Comparison of ENCODE assay signal across 13 cellular contexts in the genomic region with DNA sequence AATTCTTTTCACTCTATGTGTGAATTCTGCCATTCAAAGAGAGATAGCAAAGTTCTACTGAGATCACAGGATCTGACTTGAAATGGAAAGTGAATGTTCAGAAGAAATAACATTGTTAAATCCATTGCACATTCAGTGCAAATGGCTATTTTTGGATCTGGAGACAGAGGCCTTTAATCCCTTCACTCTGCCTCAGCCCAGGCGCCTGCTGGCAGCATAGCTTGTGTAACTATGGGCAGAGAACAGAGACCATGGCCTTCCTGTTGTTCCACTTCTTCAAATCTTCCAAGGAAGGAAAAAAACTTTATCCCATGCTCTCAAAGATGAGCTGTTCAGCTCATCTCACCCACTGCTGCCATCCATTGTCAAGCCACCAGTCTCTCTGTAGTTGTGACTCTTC.
DNase-seq lines count a peak whose midpoint lies in the region; ATAC-seq and TF ChIP-seq lines count a peak whose summit lies in the region.
"Had no signal": no experiment of that assay in that cellular context is flagged by ENCODE, and none has a peak within 500 bp of the region (broad histone marks: within the 10 kb centered on the region; RNA-seq: fewer than 3 reads in every experiment).

No MANE protein-coding gene starts in this region.

- intact Hi-C loops in Right ventricle myocardium superior (cut with DNase I) (loop anchor here (10.0 kb wide), 1 partner anchor 113 kb away; no protein-coding TSS in a partner anchor), cardiac septum (cut with DNase I) (loop anchor here (10.0 kb wide), 1 partner anchor 113 kb away; no protein-coding TSS in a partner anchor), Calu3 (cut with micrococcal nuclease; ENCODE audit: unreplicated experiment) (no loop called here)

- TF ChIP-seq CTCF in gastroesophageal sphincter (IDR thresholded peaks at IDR 0.05): peak in 1 of 4 experiments; percentile 16
- TF ChIP-seq CTCF in Calu3 (IDR thresholded peaks at IDR 0.05; ENCODE audit: unreplicated experiment): no peak

- no peaks in the 10 kb centered on the region for H3K36me3 Mint-ChIP-seq in Calu3 (ENCODE audit: insufficient read depth, unreplicated experiment)

- H3K27ac ChIP-seq in gastroesophageal sphincter: peak overlapping the region; percentile 68 to 81 (median 76)

- no peaks in the 10 kb centered on the region for H3K27me3 Mint-ChIP-seq in Calu3 (ENCODE audit: unreplicated experiment)

- TF ChIP-seq POLR2A in gastroesophageal sphincter (IDR thresholded peaks at IDR 0.05): no peak

- 30 to 44% methylated on average over 1 of the region's 1 CpG for WGBS in gastroesophageal sphincter (ENCODE audit: low coverage in 1 of 2), 2 donors

- H3K27me3 ChIP-seq in gastroesophageal sphincter: no peaks in the 10 kb centered on the region

- ATAC-seq in Right ventricle myocardium superior (ENCODE audit: poor library complexity): peak; percentile 48
- ATAC-seq in gastroesophageal sphincter: peak; percentile 70
- ATAC-seq: GM12878 had no signal

- no peak for TF ChIP-seq EP300 in gastroesophageal sphincter (IDR thresholded peaks at IDR 0.05)

- no TSS peak for BruUV-seq in Calu3 (replicated peaks; lab: Mats Ljungman, UMichigan)

- CTCF ChIA-PET in Calu3 (lab: Charles Lee): no interaction called here

- DNase-seq in Right ventricle myocardium superior: peak; percentile 40
- DNase-seq in cardiac septum (ENCODE audit: low spot score): no peak
- DNase-seq in myocyte (ENCODE audit: low read depth): peak; percentile 48
- no peak for DNase-seq in stimulated activated naive CD4-positive, alpha-beta T cell treated with Interleukin-2 at 50 U/mL for 16 hours (lab: John Stamatoyannopoulos, UW)
- DNase-seq in stimulated activated CD4-positive, alpha-beta T cell treated with anti-CD3 and anti-CD28 coated beads, Interleukin-4, amount 100 ng/mL, for 24 hours: no peak
- DNase-seq in Calu3: no peak
- DNase-seq in hippocampal formation (lab: John Stamatoyannopoulos, UW): no peak
- DNase-seq: NCI-H1048, NCI-H226, NCI-H526 treated with DMSO at 0.1 percent for 48 hours had no signal

- no peak overlapping the region for H3K27ac Mint-ChIP-seq in Calu3 (ENCODE audit: unreplicated experiment)

- peaks cover 3 to 47% (median 14%) of the 10 kb centered on the region in 3 donors for H3K4me1 ChIP-seq in gastroesophageal sphincter
- H3K4me1 ChIP-seq: HAP-1 had no signal

- H3K9me3 Mint-ChIP-seq in Calu3 (ENCODE audit: low read depth, unreplicated experiment): no peaks in the 10 kb centered on the region

- no peaks in the 10 kb centered on the region for H3K36me3 ChIP-seq in gastroesophageal sphincter
- H3K36me3 ChIP-seq: HAP-1 had no signal

- H3K4me3 ChIP-seq in gastroesophageal sphincter: no peak overlapping the region
- H3K4me3 ChIP-seq: GM12878, HAP-1 had no signal

- H3K4me1 Mint-ChIP-seq in Calu3 (ENCODE audit: low read depth, unreplicated experiment): no peaks in the 10 kb centered on the region

- peaks cover 0 to 5% (median 0%) of the 10 kb centered on the region in 3 donors for H3K9me3 ChIP-seq in gastroesophageal sphincter
- H3K9me3 ChIP-seq: HAP-1 had no signal

- H3K4me3 Mint-ChIP-seq in Calu3 (ENCODE audit: low read depth, unreplicated experiment): no peak overlapping the region

Comparison
In these comparisons a context has a peak if more than half of its experiments do, and no peak if none do; other contexts are left out.
1. DNase-seq: peak in Right ventricle myocardium superior (single experiment) and myocyte (single experiment); none in cardiac septum (single experiment), stimulated activated naive CD4-positive, alpha-beta T cell treated with Interleukin-2 at 50 U/mL for 16 hours (single experiment), stimulated activated CD4-positive, alpha-beta T cell treated with anti-CD3 and anti-CD28 coated beads, Interleukin-4, amount 100 ng/mL, for 24 hours (single experiment), Calu3 (single experiment) and hippocampal formation (0 of 2).